1 cellular context compared by ENCODE assay signal in genomic region chr12:50101663-50102062, GRCh38.
TF ChIP-seq lines count a peak whose summit lies in the region.

No MANE protein-coding gene starts in this region.

TF ChIP-seq in HEK293, 187 proteins besides CTCF, POLR2A, EP300 and RAD21 (continued from another document):
- TF ChIP-seq REST (tag by site-specific recombination; IDR thresholded peaks at IDR 0.05) (no peak), ZFHX2 (tag by site-specific recombination; conservative IDR thresholded peaks at IDR 0.05) (no peak), ZNF664 (tag by site-specific recombination; IDR thresholded peaks at IDR 0.05) (no peak), ZNF658 (tag by site-specific recombination; IDR thresholded peaks at IDR 0.05) (no peak), ZNF426 (tag by site-specific recombination; IDR thresholded peaks at IDR 0.05) (no peak), ZNF202 (tag by site-specific recombination; IDR thresholded peaks at IDR 0.05; ENCODE audit: borderline replicate concordance) (no peak), ZNF843 (tag by site-specific recombination; IDR thresholded peaks at IDR 0.05) (no peak), ZBTB1 (tag by site-specific recombination; IDR thresholded peaks at IDR 0.05) (no peak), PRDM10 (tag by site-specific recombination; IDR thresholded peaks at IDR 0.05) (no peak), ZNF600 (tag by site-specific recombination; IDR thresholded peaks at IDR 0.05) (peak; percentile 66; the same call in 1 of the 2 replicates), EGR2 (tag by site-specific recombination; IDR thresholded peaks at IDR 0.05; ENCODE audit: low read depth) (no peak), ZNF558 (tag by site-specific recombination; IDR thresholded peaks at IDR 0.05) (no peak), ZBTB21 (tag by site-specific recombination; IDR thresholded peaks at IDR 0.05) (no peak), ZSCAN4 (tag by site-specific recombination; IDR thresholded peaks at IDR 0.05) (no peak), ZNF488 (tag by site-specific recombination; IDR thresholded peaks at IDR 0.05) (no peak), ZNF624 (tag by site-specific recombination; IDR thresholded peaks at IDR 0.05) (no peak), BCL11A (tag by site-specific recombination; IDR thresholded peaks at IDR 0.05; ENCODE audit: low read depth) (no peak), ZNF239 (tag by site-specific recombination; IDR thresholded peaks at IDR 0.05) (no peak), HOXC10 (CRISPR knock-in tag; IDR thresholded peaks at IDR 0.05) (no peak), ZNF654 (tag by site-specific recombination; IDR thresholded peaks at IDR 0.05; ENCODE audit: low read depth) (peak; percentile 21; the same call in 1 of the 2 replicates), ZBTB8A (tag by site-specific recombination; IDR thresholded peaks at IDR 0.05) (no peak), ZNF626 (tag by site-specific recombination; IDR thresholded peaks at IDR 0.05) (no peak), IKZF3 (tag by site-specific recombination; IDR thresholded peaks at IDR 0.05) (0 out of 2 replicates have a peak, but pooled peaks have one; percentile 14)
